8 cellular contexts compared by ENCODE assay signal in genomic region chr1:247332215-247332900, GRCh38. TPM values are rescaled to one million over a fixed set of nuclear protein-coding genes. Genes with fewer than 3 reads are reported as not detected.
DNase-seq lines count a peak whose midpoint lies in the region; ATAC-seq and TF ChIP-seq lines count a peak whose summit lies in the region.

No MANE protein-coding gene starts in this region.

- TF ChIP-seq EP300 in transverse colon (IDR thresholded peaks at IDR 0.05; ENCODE audit: low read depth): no peak

- TF ChIP-seq POLR2A in transverse colon (IDR thresholded peaks at IDR 0.05): no peak

- peaks cover 10% of the 10 kb centered on the region; the same call in 1 of the 2 replicates for H3K79me2 ChIP-seq in OCI-LY7 (ENCODE audit: insufficient read depth, low read depth, low read length)

- H4K20me1 ChIP-seq in OCI-LY7 (ENCODE audit: insufficient read depth, low read length): no peaks in the 10 kb centered on the region; the same call in 1 of the 2 replicates

- peak; percentile 27 for DNase-seq in Ammon's horn (ENCODE audit: low spot score)
- peak; percentile 43 for DNase-seq in OCI-LY7 (ENCODE audit: low spot score)
- peak; percentile 25 for DNase-seq in activated effector memory CD4-positive, alpha-beta T cell treated with Interleukin-2 at 50 U/mL for 16 hours
- peak; percentile 43 to 78 for DNase-seq in foreskin fibroblast
- peak; percentile 15 for DNase-seq in occipital lobe (lab: John Stamatoyannopoulos, UW)
- DNase-seq in transverse colon: peak; percentile 61

- no peaks in the 10 kb centered on the region for H3K9me3 ChIP-seq in OCI-LY7 (ENCODE audit: low read length)
- no peaks in the 10 kb centered on the region for H3K9me3 ChIP-seq in transverse colon

- peak; percentile 34 for ATAC-seq in GM18861 (IDR thresholded peaks at IDR 0.05; ENCODE audit: unreplicated experiment)
- ATAC-seq in HG03060 (IDR thresholded peaks at IDR 0.05; ENCODE audit: low read depth, unreplicated experiment): peak; percentile 6

- CTCF ChIA-PET in OCI-LY7 (lab: Charles Lee; ENCODE audit: unreplicated experiment): no interaction called here

- H3K4me3 ChIP-seq in OCI-LY7 (ENCODE audit: low read depth, low read length, poor library complexity, severe bottlenecking): peak overlapping the region; percentile 99
- peak overlapping the region; percentile 75 to 78 for H3K4me3 ChIP-seq in foreskin fibroblast (ENCODE audit: low read depth in 1 of 2, low read length in 2 of 2)
- peak overlapping the region; percentile 75 to 98 (median 91) for H3K4me3 ChIP-seq in transverse colon

- 10 to 20% methylated on average over 1 to 41 of the region's 53 CpGs for WGBS in transverse colon (ENCODE audit: low coverage in 1 of 2), 2 donors

- H3K4me1 ChIP-seq in OCI-LY7 (ENCODE audit: insufficient read depth, low read length, poor library complexity, severe bottlenecking): peaks cover 17% of the 10 kb centered on the region
- H3K4me1 ChIP-seq in transverse colon: peaks cover 8 to 25% (median 19%) of the 10 kb centered on the region in 4 donors

- H2AFZ ChIP-seq in OCI-LY7 (ENCODE audit: low read length): peak overlapping the region; percentile 79; the same call in 1 of the 2 replicates

- no peaks in the 10 kb centered on the region for H3K9me2 ChIP-seq in OCI-LY7 (ENCODE audit: insufficient read depth, low read length)

- intact Hi-C loops in OCI-LY7 (cut with micrococcal nuclease; ENCODE audit: unreplicated experiment) (loop anchor here (5.0 kb wide), 1 partner anchor 120 kb away; no protein-coding TSS in a partner anchor), transverse colon (cut with DNase I; ENCODE audit: low total_unique reads) (loop anchor here (2.0 kb wide), 1 partner anchor 254 kb away; the partner anchor contains the start of gene ZNF670)

- POLR2A ChIA-PET in OCI-LY7 (lab: Charles Lee): interaction anchor here (0.6 to 1.1 kb wide), 5 partner anchors 13 to 228 kb away, joined by 3 to 4 read pairs (median 3); no protein-coding TSS in a partner anchor

- H3K27ac ChIP-seq in OCI-LY7 (ENCODE audit: low read depth, low read length, poor library complexity, severe bottlenecking) (no peak overlapping the region), transverse colon (peak overlapping the region; percentile 93 to 98 (median 96))

- TF ChIP-seq CTCF in OCI-LY7 (conservative IDR thresholded peaks at IDR 0.05; ENCODE audit: low read length) (0 out of 2 replicates have a peak, but pooled peaks have one; percentile 3), foreskin fibroblast (IDR thresholded peaks at IDR 0.05; ENCODE audit: low read depth, low read length) (no peak), transverse colon (IDR thresholded peaks at IDR 0.05) (no peak)

- no peaks in the 10 kb centered on the region for H3K27me3 ChIP-seq in transverse colon

- H3K4me2 ChIP-seq in OCI-LY7 (ENCODE audit: low read length): peak overlapping the region; percentile 91

- in situ Hi-C loops in transverse colon (cut with MboI; ENCODE audit: low pct_ligation_motif_present in 1 of 4, low pct_unique_long_range_greater_than_20kb in 1 of 4, low sequenced_read_pairs in 3 of 4): no loop called here

- H3K36me3 ChIP-seq in OCI-LY7 (ENCODE audit: insufficient read depth, low read length) (peaks cover 26% of the 10 kb centered on the region), transverse colon (no peaks in the 10 kb centered on the region)

- BruUV-seq in OCI-LY7 (replicated peaks; lab: Mats Ljungman, UMichigan): no TSS peak

RNA-seq across cellular contexts. Expression of gene ZNF496, which starts 0.7 kb away (rescaled TPM):
- total RNA-seq in OCI-LY7 (2014; rRNA removed; shearing (Covaris generic)): 29.2 and 36.4 TPM in 2 replicates
- total RNA-seq in OCI-LY7 (2022) (21.7 and 26.9 TPM in 2 replicates), occipital lobe (18.6 TPM), transverse colon (10 to 100 TPM; 12.4 to 35.8 (median 28.7) TPM)
